ENCODE assay signal across 13 cellular contexts in genomic region chr4:70945046-70945445, GRCh38. TPM values are rescaled to one million over a fixed set of nuclear protein-coding genes. Genes with fewer than 3 reads are reported as not detected.
DNase-seq lines count a peak whose midpoint lies in the region; ATAC-seq lines count a peak whose summit lies in the region.
"Had no signal": no experiment of that assay in that cellular context is flagged by ENCODE, and none has a peak within 500 bp of the region (broad histone marks: within the 10 kb centered on the region; RNA-seq: fewer than 3 reads in every experiment).

No MANE protein-coding gene starts in this region.

- H3K36me3 Mint-ChIP-seq in memory B cell, result peaks cover 3% of the 10 kb centered on the region
- peaks cover 4% of the 10 kb centered on the region for H3K36me3 Mint-ChIP-seq in activated CD4-positive, alpha-beta memory T cell treated with anti-CD3 and anti-CD28 coated beads for 36 hours
- H3K36me3 Mint-ChIP-seq: natural killer cell had no signal

- peak; percentile 83 for DNase-seq in OCI-M1 (lab: John Stamatoyannopoulos, UW)
- no peak for DNase-seq in memory B cell (ENCODE audit: low spot score in 2 of 2)
- DNase-seq in GDM1 (lab: John Stamatoyannopoulos, UW), result no peak
- no peak for DNase-seq in activated CD4-positive, alpha-beta memory T cell treated with anti-CD3 and anti-CD28 coated beads for 36 hours
- no peak for DNase-seq in NCI-H69 (lab: John Stamatoyannopoulos, UW)
- DNase-seq in inferior parietal cortex (ENCODE audit: extremely low spot score), result no peak
- DNase-seq: activated CD4-positive, alpha-beta T cell treated with anti-CD3 and anti-CD28 coated beads, Interleukin-2, amount 10 ng/mL, durations not matched to agents 7 days and 5 days; activated naive CD4-positive, alpha-beta T cell treated with anti-CD3 and anti-CD28 coated beads for 36 hours; effector memory CD8-positive, alpha-beta T cell; natural killer cell; NCI-H2029 treated with DMSO at 0.1 percent for 48 hours had no signal

- intact Hi-C loops in activated CD4-positive, alpha-beta memory T cell treated with anti-CD3 and anti-CD28 coated beads for 36 hours (cut with micrococcal nuclease), result no loop called here

- POLR2A ChIA-PET in activated CD4-positive, alpha-beta memory T cell treated with anti-CD3 and anti-CD28 coated beads for 36 hours (lab: Charles Lee), result no interaction called here

- H3K4me1 Mint-ChIP-seq in memory B cell, result peaks cover 27% of the 10 kb centered on the region
- H3K4me1 Mint-ChIP-seq in activated CD4-positive, alpha-beta memory T cell treated with anti-CD3 and anti-CD28 coated beads for 36 hours (ENCODE audit: low read depth), result peaks cover 4% of the 10 kb centered on the region
- H3K4me1 Mint-ChIP-seq: activated CD4-positive, alpha-beta T cell treated with anti-CD3 and anti-CD28 coated beads, Interleukin-2, amount 10 ng/mL, durations not matched to agents 7 days and 5 days had no signal

- peak overlapping the region; percentile 77 for H3K27ac Mint-ChIP-seq in memory B cell
- H3K27ac Mint-ChIP-seq in activated CD4-positive, alpha-beta memory T cell treated with anti-CD3 and anti-CD28 coated beads for 36 hours, result no peak overlapping the region
- H3K27ac Mint-ChIP-seq: activated CD4-positive, alpha-beta T cell treated with anti-CD3 and anti-CD28 coated beads, Interleukin-2, amount 10 ng/mL, durations not matched to agents 7 days and 5 days; activated naive CD4-positive, alpha-beta T cell treated with anti-CD3 and anti-CD28 coated beads for 36 hours; effector memory CD8-positive, alpha-beta T cell; natural killer cell had no signal

- H3K27me3 Mint-ChIP-seq in memory B cell, result no peaks in the 10 kb centered on the region
- no peaks in the 10 kb centered on the region for H3K27me3 Mint-ChIP-seq in activated CD4-positive, alpha-beta memory T cell treated with anti-CD3 and anti-CD28 coated beads for 36 hours
- H3K27me3 Mint-ChIP-seq: activated CD4-positive, alpha-beta T cell treated with anti-CD3 and anti-CD28 coated beads, Interleukin-2, amount 10 ng/mL, durations not matched to agents 7 days and 5 days; effector memory CD8-positive, alpha-beta T cell had no signal

- H3K4me3 Mint-ChIP-seq in memory B cell, result no peak overlapping the region
- no peak overlapping the region for H3K4me3 Mint-ChIP-seq in activated CD4-positive, alpha-beta memory T cell treated with anti-CD3 and anti-CD28 coated beads for 36 hours
- H3K4me3 Mint-ChIP-seq: activated CD4-positive, alpha-beta T cell treated with anti-CD3 and anti-CD28 coated beads, Interleukin-2, amount 10 ng/mL, durations not matched to agents 7 days and 5 days; activated naive CD4-positive, alpha-beta T cell treated with anti-CD3 and anti-CD28 coated beads for 36 hours; effector memory CD8-positive, alpha-beta T cell; natural killer cell had no signal

- ATAC-seq in GM18511 (IDR thresholded peaks at IDR 0.05; ENCODE audit: unreplicated experiment), result peak; percentile 60
- ATAC-seq in HG02759 (IDR thresholded peaks at IDR 0.05; ENCODE audit: unreplicated experiment), result peak; percentile 35
- peak; percentile 54 for ATAC-seq in memory B cell (ENCODE audit: low read depth)
- ATAC-seq: effector memory CD8-positive, alpha-beta T cell had no signal

- H3K9me3 Mint-ChIP-seq in memory B cell, result no peaks in the 10 kb centered on the region
- no peaks in the 10 kb centered on the region for H3K9me3 Mint-ChIP-seq in activated CD4-positive, alpha-beta memory T cell treated with anti-CD3 and anti-CD28 coated beads for 36 hours
- H3K9me3 Mint-ChIP-seq: activated naive CD4-positive, alpha-beta T cell treated with anti-CD3 and anti-CD28 coated beads for 36 hours; effector memory CD8-positive, alpha-beta T cell; natural killer cell had no signal

- CTCF ChIA-PET in activated CD4-positive, alpha-beta memory T cell treated with anti-CD3 and anti-CD28 coated beads for 36 hours (lab: Charles Lee), result no interaction called here

RNA-seq across cellular contexts. Expression of gene MOB1B, which starts 42.9 kb away (rescaled TPM):
- 10 to 100 TPM; 18.6 to 19.9 TPM for total RNA-seq in activated CD4-positive, alpha-beta memory T cell treated with anti-CD3 and anti-CD28 coated beads for 36 hours

RNA-seq across cellular contexts. Expression of gene DCK, which starts 48.4 kb away (rescaled TPM):
- total RNA-seq in activated CD4-positive, alpha-beta memory T cell treated with anti-CD3 and anti-CD28 coated beads for 36 hours, result 10 to 100 TPM; 37.0 to 37.2 TPM
